Comparison of ENCODE assay signal across 8 cellular contexts in the genomic region with DNA sequence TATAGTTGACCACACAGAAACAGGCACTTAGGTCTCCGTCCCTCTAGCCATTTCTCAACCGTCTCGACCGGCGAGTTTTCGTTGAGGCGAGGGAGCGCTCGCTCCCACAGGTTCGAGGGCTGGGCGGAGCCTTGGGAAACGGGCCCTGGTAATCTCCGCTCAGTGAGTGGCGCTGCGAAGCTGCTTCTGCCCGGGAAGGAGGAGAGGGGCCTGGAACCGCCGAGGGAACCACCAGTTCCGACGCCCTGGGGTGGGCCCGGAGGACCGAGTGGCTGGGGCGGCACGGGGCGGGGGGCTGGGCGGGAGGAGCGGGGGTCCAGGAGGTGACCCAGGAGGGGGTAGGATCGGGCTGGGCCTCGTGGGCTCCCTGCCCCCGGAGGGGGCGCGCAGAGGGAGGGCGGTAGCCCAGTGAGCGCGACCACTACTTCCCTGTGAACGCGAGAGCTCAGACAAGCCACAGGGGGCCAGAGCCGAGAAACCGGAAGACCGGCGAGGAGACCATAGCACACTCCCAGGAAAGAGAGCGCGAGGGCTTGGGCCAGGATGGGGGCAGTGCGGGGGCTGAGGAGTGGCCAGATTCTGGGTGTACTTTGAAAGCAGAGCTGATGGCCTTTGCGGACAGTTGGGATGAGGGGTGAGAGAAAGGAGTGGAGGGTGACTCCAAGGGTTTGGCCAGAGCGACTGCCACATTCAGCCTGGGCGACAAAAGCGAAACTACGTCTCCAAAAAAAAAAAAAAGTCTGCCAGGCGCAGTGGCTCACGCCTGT. TPM values are rescaled to one million over a fixed set of nuclear protein-coding genes. Genes with fewer than 3 reads are reported as not detected.
A peak's percentile ranks its signal among the peaks of the same experiment; 100 is the strongest.
DNase-seq lines count a peak whose midpoint lies in the region; ATAC-seq and TF ChIP-seq lines count a peak whose summit lies in the region.

No MANE protein-coding gene starts in this region.

- peaks cover 3% of the 10 kb centered on the region for H3K27me3 Mint-ChIP-seq in nephron (ENCODE audit: low read depth)

- peak overlapping the region; percentile 81 to 85 (median 84) for H3K4me3 Mint-ChIP-seq in nephron

- no peaks in the 10 kb centered on the region for H3K9me3 Mint-ChIP-seq in nephron

- no peaks in the 10 kb centered on the region for H3K36me3 Mint-ChIP-seq in nephron (ENCODE audit: low read depth)

- WGBS in suprapubic skin: 2% methylated on average over 29 of the region's 51 CpGs

- peak overlapping the region; percentile 57 for H3K4me3 ChIP-seq in suprapubic skin

- H3K4me1 ChIP-seq in foreskin keratinocyte (peaks cover 4% of the 10 kb centered on the region), suprapubic skin (peaks cover 23% of the 10 kb centered on the region)

- H3K27ac Mint-ChIP-seq in nephron: peak overlapping the region; percentile 100

- no peaks in the 10 kb centered on the region for H3K36me3 ChIP-seq in suprapubic skin

- no peak for TF ChIP-seq EP300 in suprapubic skin (IDR thresholded peaks at IDR 0.05)

- H3K27ac ChIP-seq in foreskin keratinocyte (peak overlapping the region; percentile 99), suprapubic skin (peak overlapping the region; percentile 98)

- H3K9me3 ChIP-seq in suprapubic skin: no peaks in the 10 kb centered on the region

- TF ChIP-seq POLR2A in suprapubic skin (IDR thresholded peaks at IDR 0.05): peak in 1 of 2 donors; percentile 62

- peaks cover 39% of the 10 kb centered on the region for H3K4me1 Mint-ChIP-seq in nephron

- DNase-seq in LoVo (ENCODE audit: low spot score) (peak; percentile 79), SIG-M5 (lab: John Stamatoyannopoulos, UW) (peak; percentile 26), foreskin keratinocyte (peak; percentile 54 to 73), suprapubic skin (ENCODE audit: low spot score in 2 of 2) (peak; percentile 91 to 92)
- peak; percentile 70 for DNase-seq in activated naive CD4-positive, alpha-beta T cell treated with Interleukin-2 at 50 U/mL for 16 hours

- ATAC-seq in GM18498 (IDR thresholded peaks at IDR 0.05; ENCODE audit: unreplicated experiment) (peak; percentile 36), foreskin keratinocyte (peak; percentile 64), GM18873 (IDR thresholded peaks at IDR 0.05; ENCODE audit: low FRiP score, unreplicated experiment) (no peak)

- H3K27me3 ChIP-seq in foreskin keratinocyte (no peaks in the 10 kb centered on the region), suprapubic skin (no peaks in the 10 kb centered on the region)

- TF ChIP-seq CTCF in foreskin keratinocyte (conservative IDR thresholded peaks at IDR 0.05): peak; percentile 61
- TF ChIP-seq CTCF in nephron (IDR thresholded peaks at IDR 0.05; ENCODE audit: unreplicated experiment in 3 of 3): no peak
- no peak for TF ChIP-seq CTCF in suprapubic skin (IDR thresholded peaks at IDR 0.05)

RNA-seq across cellular contexts. Expression of a gene that starts 29.9 kb away (rescaled TPM):
- total RNA-seq in foreskin keratinocyte (21.9 and 24.6 TPM in 2 replicates), suprapubic skin (10 to 100 TPM; 26.7 to 50.9 (median 32.2) TPM)
- polyA plus RNA-seq in foreskin keratinocyte: 26.9 and 30.9 TPM in 2 replicates

Comparison
In these comparisons a context has a peak if more than half of its experiments do, and no peak if none do; other contexts are left out.
1. DNase-seq: peak in every context shown above with its lines; median percentile 92 in suprapubic skin; 79 in LoVo; 70 in activated naive CD4-positive, alpha-beta T cell treated with Interleukin-2 at 50 U/mL for 16 hours; 64 in foreskin keratinocyte; 26 in SIG-M5.